ENCODE assay signal across 11 cellular contexts in the genomic region with DNA sequence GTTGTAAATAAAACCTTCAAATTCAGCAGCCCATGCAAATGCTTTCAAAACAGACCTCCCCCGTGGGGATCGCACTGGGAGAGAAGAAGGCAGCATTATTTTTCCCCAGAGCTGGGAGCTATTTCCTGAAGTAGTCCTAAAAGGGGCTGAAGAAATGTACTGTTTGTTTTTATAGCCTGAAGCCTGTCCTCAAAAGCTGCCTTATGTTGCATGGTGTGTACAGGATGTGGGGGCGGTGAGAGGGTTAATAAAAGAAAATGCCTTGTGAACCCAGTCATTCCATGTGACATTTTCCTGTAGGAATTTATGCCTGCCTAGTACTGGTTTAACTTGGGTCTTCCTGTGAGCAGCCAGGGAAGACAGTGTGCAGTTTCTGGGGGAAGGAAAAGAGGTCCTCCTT.
A peak's percentile ranks its signal among the peaks of the same experiment; 100 is the strongest.
DNase-seq lines count a peak whose midpoint lies in the region; ATAC-seq and TF ChIP-seq lines count a peak whose summit lies in the region.
"Had no signal": no experiment of that assay in that cellular context is flagged by ENCODE, and none has a peak within 500 bp of the region (broad histone marks: within the 10 kb centered on the region; RNA-seq: fewer than 3 reads in every experiment).

No MANE protein-coding gene starts in this region.

- in situ Hi-C loops in astrocyte of the spinal cord (cut with HindIII; ENCODE audit: low sequenced_read_pairs): no loop called here

- no peak overlapping the region for H3K27ac Mint-ChIP-seq in stimulated activated memory B cell treated with anti-CD40 and anti-IgM and Interleukin-4, amounts not matched to agents 10 μg/mL and 1 μg/mL and 100 μg/mL, for 72 hours
- H3K27ac Mint-ChIP-seq in T-helper 2 cell treated with Interferon-gamma antibody and Interleukin-4, amounts not matched to agents 5 μg/mL and 100 μg/mL, for 36 hours: no peak overlapping the region
- H3K27ac Mint-ChIP-seq: activated B cell treated with CpG ODN at 0.5 μM for 24 hours had no signal

- intact Hi-C loops in left cardiac atrium (cut with DNase I): no loop called here

- ATAC-seq in left cardiac atrium: peak; percentile 40 to 52
- ATAC-seq in stimulated activated memory B cell treated with anti-CD40 and anti-IgM and Interleukin-4, amounts not matched to agents 10 μg/mL and 1 μg/mL and 100 μg/mL, for 72 hours: peak; percentile 6
- no peak for ATAC-seq in HG02623 (IDR thresholded peaks at IDR 0.05; ENCODE audit: unreplicated experiment)
- no peak for ATAC-seq in GM21515 (IDR thresholded peaks at IDR 0.05; ENCODE audit: unreplicated experiment)

- TF ChIP-seq CTCF in astrocyte of the spinal cord (IDR thresholded peaks at IDR 0.05; ENCODE audit: low read depth, low read length): no peak

- H3K9me3 Mint-ChIP-seq in stimulated activated memory B cell treated with anti-CD40 and anti-IgM and Interleukin-4, amounts not matched to agents 10 μg/mL and 1 μg/mL and 100 μg/mL, for 72 hours: peaks cover 3% of the 10 kb centered on the region
- H3K9me3 Mint-ChIP-seq in T-helper 2 cell treated with Interferon-gamma antibody and Interleukin-4, amounts not matched to agents 5 μg/mL and 100 μg/mL, for 36 hours: peaks cover 8% of the 10 kb centered on the region

- DNase-seq in H4 (ENCODE audit: low spot score): peak; percentile 90
- DNase-seq in astrocyte of the spinal cord (ENCODE audit: low read depth, low spot score): peak; percentile 93
- no peak for DNase-seq in left cardiac atrium
- DNase-seq in T-helper 2 cell treated with Interferon-gamma antibody and Interleukin-4, amounts not matched to agents 5 μg/mL and 100 μg/mL, for 36 hours (ENCODE audit: low spot score): no peak
- DNase-seq in AML-193 (lab: John Stamatoyannopoulos, UW): no peak
- DNase-seq: activated B cell treated with CpG ODN at 0.5 μM for 24 hours; NCI-H510A; stimulated activated CD4-positive, alpha-beta T cell treated with anti-CD3 and anti-CD28 coated beads, Interleukin-4, amount 100 ng/mL, for 24 hours had no signal

- H3K4me3 Mint-ChIP-seq in stimulated activated memory B cell treated with anti-CD40 and anti-IgM and Interleukin-4, amounts not matched to agents 10 μg/mL and 1 μg/mL and 100 μg/mL, for 72 hours: no peak overlapping the region
- no peak overlapping the region for H3K4me3 Mint-ChIP-seq in T-helper 2 cell treated with Interferon-gamma antibody and Interleukin-4, amounts not matched to agents 5 μg/mL and 100 μg/mL, for 36 hours
- H3K4me3 Mint-ChIP-seq: activated B cell treated with CpG ODN at 0.5 μM for 24 hours had no signal

- peak overlapping the region; percentile 16 for H3K4me3 ChIP-seq in astrocyte of the spinal cord (ENCODE audit: low read depth, low read length)

- no peaks in the 10 kb centered on the region for H3K4me1 Mint-ChIP-seq in stimulated activated memory B cell treated with anti-CD40 and anti-IgM and Interleukin-4, amounts not matched to agents 10 μg/mL and 1 μg/mL and 100 μg/mL, for 72 hours
- no peaks in the 10 kb centered on the region for H3K4me1 Mint-ChIP-seq in T-helper 2 cell treated with Interferon-gamma antibody and Interleukin-4, amounts not matched to agents 5 μg/mL and 100 μg/mL, for 36 hours (ENCODE audit: low read depth)
- H3K4me1 Mint-ChIP-seq: activated B cell treated with CpG ODN at 0.5 μM for 24 hours had no signal

- peaks cover 37% of the 10 kb centered on the region for H3K27me3 Mint-ChIP-seq in stimulated activated memory B cell treated with anti-CD40 and anti-IgM and Interleukin-4, amounts not matched to agents 10 μg/mL and 1 μg/mL and 100 μg/mL, for 72 hours
- H3K27me3 Mint-ChIP-seq in T-helper 2 cell treated with Interferon-gamma antibody and Interleukin-4, amounts not matched to agents 5 μg/mL and 100 μg/mL, for 36 hours (ENCODE audit: low read depth): peaks cover 32% of the 10 kb centered on the region

- no peaks in the 10 kb centered on the region for H3K36me3 Mint-ChIP-seq in stimulated activated memory B cell treated with anti-CD40 and anti-IgM and Interleukin-4, amounts not matched to agents 10 μg/mL and 1 μg/mL and 100 μg/mL, for 72 hours
- H3K36me3 Mint-ChIP-seq in T-helper 2 cell treated with Interferon-gamma antibody and Interleukin-4, amounts not matched to agents 5 μg/mL and 100 μg/mL, for 36 hours (ENCODE audit: low read depth): no peaks in the 10 kb centered on the region

Comparison
In these comparisons a context has a peak if more than half of its experiments do, and no peak if none do; other contexts are left out.
1. DNase-seq: peak in H4 (single experiment) and astrocyte of the spinal cord (single experiment); none in left cardiac atrium (single experiment), T-helper 2 cell treated with Interferon-gamma antibody and Interleukin-4, amounts not matched to agents 5 μg/mL and 100 μg/mL, for 36 hours (single experiment) and AML-193 (0 of 2).
2. ATAC-seq: peak in left cardiac atrium (2 of 2) and stimulated activated memory B cell treated with anti-CD40 and anti-IgM and Interleukin-4, amounts not matched to agents 10 μg/mL and 1 μg/mL and 100 μg/mL, for 72 hours (single experiment); none in HG02623 (single experiment) and GM21515 (single experiment).